9 cellular contexts compared by ENCODE assay signal in the genomic region with DNA sequence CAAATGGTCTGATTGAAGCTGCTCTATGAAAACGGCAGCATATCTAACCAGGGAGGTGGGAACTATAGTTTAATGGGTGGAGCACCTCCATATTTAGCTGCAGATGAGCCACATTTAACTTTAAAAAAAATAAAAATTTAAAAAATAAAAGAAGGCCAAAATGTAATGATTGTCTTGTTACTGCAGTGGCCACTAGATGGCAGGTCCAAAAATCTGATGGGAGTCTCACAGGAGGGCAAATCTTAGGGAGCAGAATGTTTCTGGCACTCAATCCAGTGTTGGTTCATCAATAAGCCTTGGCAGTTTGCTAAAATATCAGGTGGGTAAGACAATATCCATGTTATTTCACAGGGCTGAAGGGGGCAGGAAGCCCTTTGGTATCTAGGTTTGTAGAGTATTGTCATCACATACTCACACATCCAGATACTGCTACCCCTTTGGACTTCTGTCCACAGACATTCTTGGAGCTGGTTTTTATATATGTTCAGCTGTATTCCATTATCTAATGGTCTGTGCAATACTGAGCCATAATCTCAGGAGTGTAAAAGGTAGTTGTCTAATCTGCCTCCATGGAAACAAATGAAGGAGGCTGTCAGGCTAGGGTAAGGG.
DNase-seq lines count a peak whose midpoint lies in the region; ATAC-seq, FAIRE-seq and TF ChIP-seq lines count a peak whose summit lies in the region.
"Had no signal": no experiment of that assay in that cellular context is flagged by ENCODE, and none has a peak within 500 bp of the region (broad histone marks: within the 10 kb centered on the region; RNA-seq: fewer than 3 reads in every experiment).

No MANE protein-coding gene starts in this region.

- DNase-seq in AG04450 (ENCODE audit: low read depth, low spot score) (no peak), left ventricle myocardium superior (no peak), NCI-H187 (lab: John Stamatoyannopoulos, UW) (no peak), hepatic stellate cell (ENCODE audit: low spot score) (no peak), GM12891 (ENCODE audit: insufficient read length, low spot score) (no peak)
- DNase-seq: naive thymus-derived CD4-positive, alpha-beta T cell had no signal

- peak; percentile 69 for TF ChIP-seq CTCF in AG04450 (IDR thresholded peaks at IDR 0.05; ENCODE audit: low read depth, low read length)
- TF ChIP-seq CTCF in GM12875 (IDR thresholded peaks at IDR 0.05; ENCODE audit: borderline replicate concordance, insufficient read depth, low read depth, low read length), result peak; percentile 44; the same call in 1 of the 2 replicates

- no peak for TF ChIP-seq POLR2A in GM12891 (IDR thresholded peaks at IDR 0.05; ENCODE audit: low read depth, low read length)

- peaks cover 2% of the 10 kb centered on the region for H3K9me3 ChIP-seq in AG04450 (ENCODE audit: control insufficient read depth, insufficient read depth, low read length)

- H3K27me3 ChIP-seq in AG04450 (ENCODE audit: control insufficient read depth, insufficient read depth, low read length), result no peaks in the 10 kb centered on the region

- intact Hi-C loops in left ventricle myocardium superior (cut with micrococcal nuclease), result no loop called here

- POLR2A ChIA-PET in AG04450 (lab: Yijun Ruan, JAX), result interaction anchor here (0.7 kb wide), 1 partner anchor 57 kb away, joined by 10 read pairs; no protein-coding TSS in a partner anchor

- CTCF ChIA-PET in AG04450 (lab: Charles Lee), result interaction anchor here (0.6 to 2.4 kb wide), 18 partner anchors 8 to 642 kb away, joined by 3 to 19 read pairs (median 4); no protein-coding TSS in a partner anchor

- ATAC-seq in SK-N-SH treated with all-trans-retinoic acid at 6 μM for 48 hours, result peak; percentile 51; the same call in 2 of the 3 replicates
- ATAC-seq in left ventricle myocardium superior, result peak; percentile 44
- no peak for ATAC-seq in HG02970 (IDR thresholded peaks at IDR 0.05; ENCODE audit: low FRiP score, unreplicated experiment)
- ATAC-seq: naive thymus-derived CD4-positive, alpha-beta T cell had no signal

- no peak for FAIRE-seq in GM12891 (lab: Jason Lieb, UNC)

- H3K27ac ChIP-seq in AG04450 (ENCODE audit: low read depth, low read length), result no peak overlapping the region

- no peak overlapping the region for H3K4me3 ChIP-seq in AG04450 (ENCODE audit: low read depth, low read length)
- no peak overlapping the region for H3K4me3 ChIP-seq in GM12875 (ENCODE audit: low read depth, low read length)

TF ChIP-seq in SK-N-SH treated with all-trans-retinoic acid at 6 μM for 48 hours, 23 proteins besides CTCF, POLR2A, EP300 and RAD21:
- TF ChIP-seq OSR1 (CRISPR knock-in tag; IDR thresholded peaks at IDR 0.05), result no peak
- TF ChIP-seq TCF4 (CRISPR knock-in tag; IDR thresholded peaks at IDR 0.05; ENCODE audit: borderline replicate concordance), result no peak
- TF ChIP-seq ZNF8 (CRISPR knock-in tag; IDR thresholded peaks at IDR 0.05), result no peak

TF ChIP-seq in GM12891, 5 proteins besides CTCF, POLR2A, EP300 and RAD21:
- TF ChIP-seq POLR2AphosphoS5 (IDR thresholded peaks at IDR 0.05; ENCODE audit: low read depth, low read length) (no peak), SPI1 (IDR thresholded peaks at IDR 0.05; ENCODE audit: low read depth, low read length) (no peak)
